21 cellular contexts compared by ENCODE assay signal in the genomic region with DNA sequence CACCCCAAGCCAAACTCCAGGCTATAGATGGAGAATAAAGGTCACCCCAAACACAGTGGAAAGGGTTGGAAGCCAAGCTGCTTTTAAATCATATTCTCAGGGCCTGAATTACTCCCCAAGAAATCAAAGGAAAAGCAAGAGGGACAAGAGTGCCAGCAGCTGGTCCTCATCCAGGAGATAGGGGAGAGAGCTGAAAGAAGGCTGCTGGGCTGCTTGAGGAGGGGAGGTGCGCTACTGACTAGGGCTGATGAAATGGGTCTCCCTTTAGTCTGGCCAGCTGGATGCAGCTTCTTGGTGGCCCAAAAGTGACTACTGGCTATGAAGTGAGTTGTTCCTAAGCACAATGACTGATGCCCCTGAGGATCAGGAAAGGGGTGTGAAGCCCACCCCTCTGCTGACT.
"Had no signal": no experiment of that assay in that cellular context is flagged by ENCODE, and none has a peak within 500 bp of the region (broad histone marks: within the 10 kb centered on the region; RNA-seq: fewer than 3 reads in every experiment).

No MANE protein-coding gene starts in this region.

- H3K4me3 ChIP-seq: dorsolateral prefrontal cortex, left lung, transverse colon had no signal

- H3K9me3 Mint-ChIP-seq: activated naive CD4-positive, alpha-beta T cell treated with anti-CD3 and anti-CD28 coated beads, Interleukin-2, amount 50 U/mL, for 72 hours; activated T-helper 1 cell treated with anti-CD3 and anti-CD28 coated beads, Interleukin-12 subunit alpha, Interleukin-12 subunit beta, Interleukin-2, Interleukin-4 antibody, amounts not matched to agents 30 ng/mL and 10 ng/mL and 1 ng/mL, durations not matched to agents 14 hours and 24 hours and 36 hours; naive thymus-derived CD8-positive, alpha-beta T cell had no signal

- DNase-seq: activated CD4-positive, alpha-beta T cell treated with anti-CD3 and anti-CD28 coated beads for 1 hour; activated gamma-delta T cell treated with Interleukin-2 at 50 U/mL for 16 hours; amniotic stem cell; caudate nucleus; dorsolateral prefrontal cortex; foreskin keratinocyte; glutamatergic neuron; kidney; left lung; naive thymus-derived CD8-positive, alpha-beta T cell; nucleus accumbens; posterior cingulate gyrus; stimulated activated CD8-positive, alpha-beta memory T cell treated with anti-CD3 and anti-CD28 coated beads, Interleukin-4, amount 100 ng/mL, for 48 hours; stimulated activated naive CD4-positive, alpha-beta T cell; substantia nigra; T-helper 17 cell; transverse colon had no signal

- H3K9me3 ChIP-seq: left lung, transverse colon had no signal

- H3K36me3 ChIP-seq: left lung, transverse colon had no signal

- FAIRE-seq: colon, kidney had no signal

- H3K27me3 ChIP-seq: dorsolateral prefrontal cortex, foreskin keratinocyte, left lung, transverse colon had no signal

- H3K4me1 Mint-ChIP-seq: naive thymus-derived CD8-positive, alpha-beta T cell; T-helper 17 cell had no signal

- H3K27ac ChIP-seq: foreskin keratinocyte, left lung, transverse colon, VCaP had no signal

- H3K36me3 Mint-ChIP-seq: activated naive CD4-positive, alpha-beta T cell treated with anti-CD3 and anti-CD28 coated beads, Interleukin-2, amount 50 U/mL, for 72 hours; naive thymus-derived CD8-positive, alpha-beta T cell had no signal

- H3K27ac Mint-ChIP-seq: activated naive CD4-positive, alpha-beta T cell treated with anti-CD3 and anti-CD28 coated beads, Interleukin-2, amount 50 U/mL, for 72 hours; activated T-helper 1 cell treated with anti-CD3 and anti-CD28 coated beads, Interleukin-12 subunit alpha, Interleukin-12 subunit beta, Interleukin-2, Interleukin-4 antibody, amounts not matched to agents 30 ng/mL and 10 ng/mL and 1 ng/mL, durations not matched to agents 14 hours and 24 hours and 36 hours; naive thymus-derived CD8-positive, alpha-beta T cell; T-helper 17 cell had no signal

- H3K4me3 Mint-ChIP-seq: activated T-helper 1 cell treated with anti-CD3 and anti-CD28 coated beads, Interleukin-12 subunit alpha, Interleukin-12 subunit beta, Interleukin-2, Interleukin-4 antibody, amounts not matched to agents 30 ng/mL and 10 ng/mL and 1 ng/mL, durations not matched to agents 14 hours and 24 hours and 36 hours; naive thymus-derived CD8-positive, alpha-beta T cell; T-helper 17 cell had no signal
